In the genomic region with DNA sequence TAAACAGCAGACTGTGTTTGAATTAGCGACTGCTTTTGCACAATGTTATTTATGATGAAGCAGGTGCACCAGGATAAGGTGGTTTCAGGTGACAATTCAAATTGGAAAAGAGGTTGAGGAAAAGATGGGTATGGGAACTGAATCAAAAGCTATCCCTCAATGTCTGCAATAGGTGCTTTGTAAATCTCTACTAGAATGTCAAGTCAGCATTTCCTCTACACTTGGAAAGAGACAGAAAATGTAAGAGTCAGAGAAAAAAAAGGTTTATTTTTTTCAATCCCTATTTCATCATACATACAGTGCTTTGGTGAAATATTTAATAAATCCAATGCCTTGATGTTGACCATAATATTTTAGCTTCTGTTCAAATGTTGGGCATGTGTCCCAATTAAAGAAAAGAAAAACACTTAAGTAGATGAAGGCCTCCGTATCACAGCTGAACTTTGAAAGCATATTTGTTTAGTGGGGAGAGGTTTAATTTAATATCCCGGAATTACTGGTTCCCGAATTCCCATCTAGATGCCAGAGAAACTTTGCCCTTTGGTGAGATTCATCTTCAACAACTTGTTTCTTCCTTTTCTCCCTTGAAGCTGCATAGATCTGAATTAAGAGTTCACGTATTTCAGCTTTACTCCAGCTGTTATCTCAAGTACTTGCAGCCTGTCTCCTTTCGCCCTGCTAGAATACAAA, we compare ENCODE assay signal across 16 cellular contexts. TPM values are rescaled to one million over a fixed set of nuclear protein-coding genes. Genes with fewer than 3 reads are reported as not detected.
DNase-seq lines count a peak whose midpoint lies in the region; ATAC-seq, FAIRE-seq and TF ChIP-seq lines count a peak whose summit lies in the region.
"Had no signal": no experiment of that assay in that cellular context is flagged by ENCODE, and none has a peak within 500 bp of the region (broad histone marks: within the 10 kb centered on the region; RNA-seq: fewer than 3 reads in every experiment).

No MANE protein-coding gene starts in this region.

- H3K4me3 Mint-ChIP-seq in CD8-positive, alpha-beta T cell: no peak overlapping the region
- H3K4me3 Mint-ChIP-seq: B cell; naive thymus-derived CD4-positive, alpha-beta T cell had no signal

- H3K9me3 ChIP-seq in K562 (replicated peaks; ENCODE audit: control insufficient read depth, insufficient read depth, low read depth, low read length): no peaks in the 10 kb centered on the region
- no peaks in the 10 kb centered on the region for H3K9me3 ChIP-seq in muscle layer of duodenum (ENCODE audit: control insufficient read depth in 1 of 2, low read length in 2 of 2)
- no peaks in the 10 kb centered on the region for H3K9me3 ChIP-seq in CD8-positive, alpha-beta T cell (ENCODE audit: low read length)
- H3K9me3 ChIP-seq: gastroesophageal sphincter, MG63, SJSA1 had no signal

- in situ Hi-C loops in K562 (cut with MboI): loop anchor here (5.0 to 10.0 kb wide), 2 partner anchors 376 to 739 kb away; no protein-coding TSS in a partner anchor

- no peaks in the 10 kb centered on the region for H3K27me3 Mint-ChIP-seq in CD8-positive, alpha-beta T cell (ENCODE audit: low read depth)
- H3K27me3 Mint-ChIP-seq: B cell had no signal

- no peaks in the 10 kb centered on the region for H3K9me1 ChIP-seq in K562 (ENCODE audit: control insufficient read depth, insufficient read depth, low read length)

- DNase-seq in LoVo (ENCODE audit: low spot score) (peak; percentile 42), NCI-H2107 treated with DMSO at 0.1 percent for 48 hours (lab: John Stamatoyannopoulos, UW; ENCODE audit: unreplicated experiment) (peak; percentile 90), K562 (ENCODE audit: extremely low read depth in 1 of 4, low spot score in 3 of 4) (no peak), GM20000 (ENCODE audit: low spot score) (no peak), caudate nucleus (lab: John Stamatoyannopoulos, UW) (no peak), GOT3 (lab: John Stamatoyannopoulos, UW) (no peak)
- no peak for DNase-seq in CD8-positive, alpha-beta T cell
- DNase-seq: activated gamma-delta T cell treated with Interleukin-2 at 50 U/mL for 16 hours; kidney; MG63; naive thymus-derived CD4-positive, alpha-beta T cell had no signal

- TF ChIP-seq CTCF in K562 (IDR thresholded peaks at IDR 0.05 in 2 of 3, conservative IDR thresholded peaks at IDR 0.05 in 1 of 3; ENCODE audit: insufficient read depth in 2 of 3, low read depth in 1 of 3, low read length in 3 of 3) (no peak), GM20000 (IDR thresholded peaks at IDR 0.05; ENCODE audit: extremely low read depth, missing control alignments) (no peak)
- no peak for TF ChIP-seq CTCF in CD8-positive, alpha-beta T cell (IDR thresholded peaks at IDR 0.05)

- BruUV-seq in K562 (replicated peaks; lab: Mats Ljungman, UMichigan): no TSS peak

- peaks cover 7 to 12% of the 10 kb centered on the region in 2 experiments for H3K27me3 ChIP-seq in K562 (ENCODE audit: control insufficient read depth in 2 of 2, insufficient read depth in 2 of 2, low read length in 2 of 2)
- no peaks in the 10 kb centered on the region for H3K27me3 ChIP-seq in muscle layer of duodenum (ENCODE audit: low read depth, low read length)
- H3K27me3 ChIP-seq in CD8-positive, alpha-beta T cell (ENCODE audit: insufficient read depth, low read length): no peaks in the 10 kb centered on the region
- H3K27me3 ChIP-seq: gastroesophageal sphincter had no signal

- H3K4me2 ChIP-seq in K562 (ENCODE audit: insufficient read depth, low read length): no peak overlapping the region

- no peak for TF ChIP-seq EP300 in K562 (IDR thresholded peaks at IDR 0.05; ENCODE audit: low read length)

- H3K27ac ChIP-seq in K562 (ENCODE audit: extremely low read depth, low read depth, low read length): no peak overlapping the region
- H3K27ac ChIP-seq in muscle layer of duodenum (ENCODE audit: low read length): peak overlapping the region; percentile 24
- H3K27ac ChIP-seq in CD8-positive, alpha-beta T cell (ENCODE audit: low read depth, low read length): no peak overlapping the region
- H3K27ac ChIP-seq in caudate nucleus (ENCODE audit: low read depth, low read length): no peak overlapping the region
- H3K27ac ChIP-seq: gastroesophageal sphincter, SJSA1 had no signal

- no peak overlapping the region for H2AFZ ChIP-seq in K562 (ENCODE audit: low read depth, low read length)

- H3K4me3 ChIP-seq in K562: no peak overlapping the region
- no peak overlapping the region for H3K4me3 ChIP-seq in muscle layer of duodenum (ENCODE audit: low read depth in 1 of 2, low read length in 2 of 2)
- H3K4me3 ChIP-seq in CD8-positive, alpha-beta T cell (ENCODE audit: low read depth, low read length): no peak overlapping the region
- H3K4me3 ChIP-seq: gastroesophageal sphincter, MG63, SJSA1 had no signal

- H3K36me3 ChIP-seq in K562 (ENCODE audit: control insufficient read depth, insufficient read depth, low read length) (no peaks in the 10 kb centered on the region), muscle layer of duodenum (ENCODE audit: control insufficient read depth in 1 of 2, insufficient read depth in 2 of 2, low read length in 2 of 2) (no peaks in the 10 kb centered on the region)
- no peaks in the 10 kb centered on the region for H3K36me3 ChIP-seq in CD8-positive, alpha-beta T cell (ENCODE audit: insufficient read depth, low read length)
- H3K36me3 ChIP-seq: gastroesophageal sphincter, MG63, SJSA1 had no signal

- intact Hi-C loops in K562 (cut with micrococcal nuclease): loop anchor here (5.0 kb wide), 2 partner anchors 451 to 801 kb away; no protein-coding TSS in a partner anchor
- intact Hi-C loops in CD8-positive, alpha-beta T cell (cut with DNase I, micrococcal nuclease): loop anchor here (2.0 to 10.0 kb wide), 9 partner anchors 59 to 909 kb away; a partner anchor contains a TSS

- H3K9ac ChIP-seq in K562 (ENCODE audit: insufficient read depth in 1 of 2, low read depth in 2 of 2, low read length in 2 of 2): no peak overlapping the region

- WGBS in K562 (ENCODE audit: insufficient coverage, low coverage, missing lambda C conversion rate): 12% methylated on average over 6 of the region's 6 CpGs

- peaks cover 9% of the 10 kb centered on the region for H3K36me3 Mint-ChIP-seq in CD8-positive, alpha-beta T cell

- H3K4me1 ChIP-seq in K562 (replicated peaks in 1 of 2; ENCODE audit: control insufficient read depth in 2 of 2, insufficient read depth in 2 of 2, low read length in 2 of 2): peaks cover 5 to 8% of the 10 kb centered on the region in 2 experiments; a peak in 4 of 5 replicates
- H3K4me1 ChIP-seq in muscle layer of duodenum (ENCODE audit: control insufficient read depth in 1 of 2, insufficient read depth in 2 of 2, low read length in 2 of 2): peaks cover 7 to 20% of the 10 kb centered on the region in 2 donors
- H3K4me1 ChIP-seq in CD8-positive, alpha-beta T cell (ENCODE audit: insufficient read depth, low read length): peaks cover 12% of the 10 kb centered on the region
- H3K4me1 ChIP-seq: SJSA1 had no signal

- no peak for ATAC-seq in K562
- ATAC-seq in CD8-positive, alpha-beta T cell: no peak
- ATAC-seq: gastroesophageal sphincter; naive thymus-derived CD4-positive, alpha-beta T cell had no signal

- H3K27ac Mint-ChIP-seq in CD8-positive, alpha-beta T cell: no peak overlapping the region
- H3K27ac Mint-ChIP-seq: B cell; naive thymus-derived CD4-positive, alpha-beta T cell had no signal

- FAIRE-seq in K562 (lab: Jason Lieb, UNC): no peak
- FAIRE-seq: kidney, urothelium cell line had no signal

- no peak for TF ChIP-seq RAD21 in K562 (CRISPR knock-in tag; conservative IDR thresholded peaks at IDR 0.05 in 1 of 2, IDR thresholded peaks at IDR 0.05 in 1 of 2)

- no peaks in the 10 kb centered on the region for H3K79me2 ChIP-seq in K562 (ENCODE audit: control insufficient read depth, insufficient read depth, low read length)

- POLR2A ChIA-PET in K562 (lab: Yijun Ruan, JAX): no interaction called here
- POLR2A ChIA-PET in CD8-positive, alpha-beta T cell (lab: Charles Lee): no interaction called here

- no peaks in the 10 kb centered on the region for H4K20me1 ChIP-seq in K562 (replicated peaks; ENCODE audit: control insufficient read depth, insufficient read depth, low read length)

- CTCF ChIA-PET in K562 (lab: Yijun Ruan, JAX; ENCODE audit: low intra/inter-chr PET ratio): interaction anchor here (4.3 kb wide), 1 partner anchor 379 kb away, joined by 24 read pairs; no protein-coding TSS in a partner anchor
- CTCF ChIA-PET in CD8-positive, alpha-beta T cell (lab: Charles Lee): interaction anchor here (0.7 to 9.9 kb wide), 15 partner anchors 13 to 805 kb away, joined by 3 to 205 read pairs (median 3); no protein-coding TSS in a partner anchor

- no peaks in the 10 kb centered on the region for H3K9me3 Mint-ChIP-seq in CD8-positive, alpha-beta T cell
- H3K9me3 Mint-ChIP-seq: naive thymus-derived CD4-positive, alpha-beta T cell had no signal

- TF ChIP-seq POLR2A in K562 (conservative IDR thresholded peaks at IDR 0.05): no peak

- H3K4me1 Mint-ChIP-seq in CD8-positive, alpha-beta T cell (ENCODE audit: low read depth): peaks cover 58% of the 10 kb centered on the region

TF ChIP-seq in K562, 482 proteins besides CTCF, POLR2A, EP300 and RAD21 (continues in another document):
- TF ChIP-seq TFAM (CRISPR knock-in tag; conservative IDR thresholded peaks at IDR 0.05) (no peak), C11orf30 (IDR thresholded peaks at IDR 0.05; ENCODE audit: low read depth) (peak; percentile 91), HDAC3 (IDR thresholded peaks at IDR 0.05; ENCODE audit: borderline replicate concordance, partially characterized antibody) (no peak), E2F3 (CRISPR knock-in tag; IDR thresholded peaks at IDR 0.05) (no peak)

RNA-seq across cellular contexts. Expression of a gene that starts 5.9 kb away (rescaled TPM):
- 0.84 and 1.1 TPM in 2 replicates for total RNA-seq in K562 (2011; cell fraction: chromatin; rRNA removed; ENCODE audit: low replicate concordance)
- total RNA-seq in K562 (2011; cell fraction: nucleolus; rRNA removed): 0.50 and 1.1 TPM in 2 replicates
- 1.0 and 1.6 TPM in 2 replicates for total RNA-seq in K562 (2011; cell fraction: nucleoplasm; rRNA removed)
- total RNA-seq in K562 (2014; rRNA removed) (0.08 and 0.23 TPM in 2 replicates), K562 (2014; rRNA removed; fragmentation: Illumina TruSeq; extraction: Trizol) (0.15 and 0.38 TPM in 2 replicates), K562 (2015; rRNA removed; fragmentation: Illumina TruSeq; extraction: Trizol) (0.33 and 0.41 TPM in 2 replicates), K562 (2021) (0.35 and 0.42 TPM in 2 replicates)
- polyA plus RNA-seq in K562 (2011; rRNA removed) (0.57 and 0.76 TPM in 2 replicates), K562 (2014; fragmentation: Illumina TruSeq; extraction: Trizol) (0.10 and 0.22 TPM in 2 replicates), K562 (2014; fragmentation: Nextera tagmentation; extraction: Ambion mirVana) (under 1 TPM; 0.04 to 0.20 TPM), K562 (2014; rRNA removed) (0.12 and 0.35 TPM in 2 replicates)
- polyA plus RNA-seq in K562 (2011; cell fraction: cytosol; rRNA removed): 0.19 and 0.72 TPM in 2 replicates
- polyA plus RNA-seq in K562 (2011; cell fraction: nucleus; rRNA removed): 1.2 and 1.7 TPM in 2 replicates
- 0.26 and 0.27 TPM in 2 replicates for polyA plus RNA-seq in K562 (2012)
- 1.9 and 4.0 TPM in 2 replicates for polyA minus RNA-seq in K562 (2011; rRNA and poly(A)+ RNA removed)
- 1.3 and 1.7 TPM in 2 replicates for polyA minus RNA-seq in K562 (2011; cell fraction: cytosol; rRNA and poly(A)+ RNA removed)
- 1.9 and 4.8 TPM in 2 replicates for polyA minus RNA-seq in K562 (2011; cell fraction: nucleus; rRNA and poly(A)+ RNA removed)
- 100 to 1,000 TPM; 103 to 110 TPM for total RNA-seq in CD8-positive, alpha-beta T cell
- total RNA-seq: SJSA1 had no signal

Comparison
In these comparisons a context has a peak if more than half of its experiments do, and no peak if none do; other contexts are left out.
1. DNase-seq: peak in LoVo (single experiment) and NCI-H2107 treated with DMSO at 0.1 percent for 48 hours (single experiment); none in K562 (0 of 4), GM20000 (single experiment), CD8-positive, alpha-beta T cell (0 of 7), caudate nucleus (0 of 61) and GOT3 (single experiment).
2. RNA of a gene that starts 5.9 kb away (total RNA-seq): 103 to 110 TPM in CD8-positive, alpha-beta T cell; 0.08 to 1.6 TPM in K562; every median in the first group is over 10 times any median in the second.